Comparison of ENCODE assay signal across 8 cellular contexts in genomic region chr7:5424689-5425506, GRCh38. TPM values are rescaled to one million over a fixed set of nuclear protein-coding genes. Genes with fewer than 3 reads are reported as not detected.
DNase-seq lines count a peak whose midpoint lies in the region; ATAC-seq and TF ChIP-seq lines count a peak whose summit lies in the region.

No MANE protein-coding gene starts in this region.

- DNase-seq in T-helper 2 cell treated with Interferon-gamma antibody and Interleukin-4, amounts not matched to agents 5 μg/mL and 100 μg/mL, for 36 hours (ENCODE audit: low spot score): no peak
- DNase-seq in T-helper 2 cell (no peak), NCI-H446 (lab: John Stamatoyannopoulos, UW) (peak; percentile 54 to 63), astrocyte of the hippocampus (ENCODE audit: low read depth, low spot score) (peak; percentile 67), sigmoid colon (peak; percentile 84)
- DNase-seq in activated CD8-positive, alpha-beta memory T cell treated with anti-CD3 and anti-CD28 coated beads for 24 hours: no peak

- H3K4me1 Mint-ChIP-seq in T-helper 2 cell treated with Interferon-gamma antibody and Interleukin-4, amounts not matched to agents 5 μg/mL and 100 μg/mL, for 36 hours (ENCODE audit: low read depth): peaks cover 19% of the 10 kb centered on the region

- peaks cover 2% of the 10 kb centered on the region for H3K36me3 Mint-ChIP-seq in T-helper 2 cell treated with Interferon-gamma antibody and Interleukin-4, amounts not matched to agents 5 μg/mL and 100 μg/mL, for 36 hours (ENCODE audit: low read depth)

- H3K4me3 ChIP-seq in iPS-11a (ENCODE audit: low read depth, low read length) (peak overlapping the region; percentile 69), sigmoid colon (peak overlapping the region; percentile 74 to 96 (median 91))

- intact Hi-C loops in sigmoid colon (cut with DNase I): loop anchor here (5.0 kb wide), 1 partner anchor 267 kb away; no protein-coding TSS in a partner anchor

- TF ChIP-seq CTCF in sigmoid colon (IDR thresholded peaks at IDR 0.05): no peak

- peak overlapping the region; percentile 62 for H3K27ac Mint-ChIP-seq in T-helper 2 cell treated with Interferon-gamma antibody and Interleukin-4, amounts not matched to agents 5 μg/mL and 100 μg/mL, for 36 hours

- H3K9me3 Mint-ChIP-seq in T-helper 2 cell treated with Interferon-gamma antibody and Interleukin-4, amounts not matched to agents 5 μg/mL and 100 μg/mL, for 36 hours: no peaks in the 10 kb centered on the region

- H3K4me1 ChIP-seq in sigmoid colon: peaks cover 2 to 23% (median 19%) of the 10 kb centered on the region in 4 donors

- peak overlapping the region; percentile 69 for H3K4me3 Mint-ChIP-seq in T-helper 2 cell treated with Interferon-gamma antibody and Interleukin-4, amounts not matched to agents 5 μg/mL and 100 μg/mL, for 36 hours

- no peaks in the 10 kb centered on the region for H3K9me3 ChIP-seq in sigmoid colon

- no peaks in the 10 kb centered on the region for H3K36me3 ChIP-seq in sigmoid colon

- 0 to 1% methylated on average over 55 of the region's 55 CpGs for WGBS in sigmoid colon, 2 donors

- peak in 1 of 4 donors; percentile 7 for TF ChIP-seq EP300 in sigmoid colon (IDR thresholded peaks at IDR 0.05)

- no peak for TF ChIP-seq POLR2A in sigmoid colon (IDR thresholded peaks at IDR 0.05)

- no peak for ATAC-seq in GM18519 (IDR thresholded peaks at IDR 0.05; ENCODE audit: low FRiP score, unreplicated experiment)

- H3K27ac ChIP-seq in sigmoid colon: peak overlapping the region; percentile 97 to 100 (median 99)

- peaks cover 75% of the 10 kb centered on the region for H3K27me3 Mint-ChIP-seq in T-helper 2 cell treated with Interferon-gamma antibody and Interleukin-4, amounts not matched to agents 5 μg/mL and 100 μg/mL, for 36 hours (ENCODE audit: low read depth)

- H3K27me3 ChIP-seq in sigmoid colon: no peaks in the 10 kb centered on the region

RNA-seq across cellular contexts. Expression of gene TNRC18, which starts 1.3 kb away (rescaled TPM):
- 100 to 1,000 TPM in 1 of 4 donors, 10 to 100 TPM in 3; 32.5 to 187 (median 59.9) TPM for total RNA-seq in sigmoid colon
- 10 to 100 TPM; 12.6 to 61.8 (median 19.9) TPM for polyA plus RNA-seq in sigmoid colon

Comparison
In these comparisons a context has a peak if more than half of its experiments do, and no peak if none do; other contexts are left out.
1. DNase-seq: peak in NCI-H446 (2 of 2), astrocyte of the hippocampus (single experiment) and sigmoid colon (single experiment); none in T-helper 2 cell treated with Interferon-gamma antibody and Interleukin-4, amounts not matched to agents 5 μg/mL and 100 μg/mL, for 36 hours (single experiment), T-helper 2 cell (0 of 5) and activated CD8-positive, alpha-beta memory T cell treated with anti-CD3 and anti-CD28 coated beads for 24 hours (single experiment).